ENCODE assay signal across 15 cellular contexts in genomic region chr12:92324849-92325500, GRCh38.
DNase-seq lines count a peak whose midpoint lies in the region; ATAC-seq and TF ChIP-seq lines count a peak whose summit lies in the region.
"Had no signal": no experiment of that assay in that cellular context is flagged by ENCODE, and none has a peak within 500 bp of the region (broad histone marks: within the 10 kb centered on the region; RNA-seq: fewer than 3 reads in every experiment).

No MANE protein-coding gene starts in this region.

- H3K36me3 Mint-ChIP-seq in endodermal cell (ENCODE audit: low read depth) = no peaks in the 10 kb centered on the region

- TF ChIP-seq CTCF in DND-41 (IDR thresholded peaks at IDR 0.05; ENCODE audit: borderline replicate concordance, extremely low read depth, low read length, poor library complexity, severe bottlenecking) (peak; percentile 66), endodermal cell (conservative IDR thresholded peaks at IDR 0.05) (no peak)

- H3K27ac ChIP-seq in DND-41 (ENCODE audit: low read length) (peak overlapping the region; percentile 77), endodermal cell (ENCODE audit: low read depth, low read length) (no peak overlapping the region)
- H3K27ac ChIP-seq: 22Rv1; BLaER1 treated with 17β-estradiol and CSF1 and Interleukin-3, amounts not matched to agents 10 nM and 100 nM had no signal

- H3K27me3 ChIP-seq in DND-41 (ENCODE audit: insufficient read depth, low read length, poor library complexity) = no peaks in the 10 kb centered on the region
- H3K27me3 ChIP-seq in endodermal cell (ENCODE audit: control insufficient read depth, insufficient read depth, low read length, poor library complexity, severe bottlenecking) = peaks cover 13% of the 10 kb centered on the region
- H3K27me3 ChIP-seq: BLaER1 treated with 17β-estradiol and CSF1 and Interleukin-3, amounts not matched to agents 10 nM and 100 nM had no signal

- H3K9me3 ChIP-seq in DND-41 (ENCODE audit: insufficient read depth, low read length, severe bottlenecking) (no peaks in the 10 kb centered on the region), endodermal cell (ENCODE audit: control insufficient read depth, low read length) (no peaks in the 10 kb centered on the region)

- H3K4me2 ChIP-seq in DND-41 (ENCODE audit: insufficient read depth, low read length) = peak overlapping the region; percentile 37

- H3K36me3 ChIP-seq in DND-41 (ENCODE audit: insufficient read depth, low read length) (no peaks in the 10 kb centered on the region), endodermal cell (ENCODE audit: control insufficient read depth, insufficient read depth, low read length) (no peaks in the 10 kb centered on the region)
- H3K36me3 ChIP-seq: BLaER1 treated with 17β-estradiol and CSF1 and Interleukin-3, amounts not matched to agents 10 nM and 100 nM had no signal

- ATAC-seq in DND-41 (ENCODE audit: insufficient read depth, low read depth) = peak; percentile 86
- ATAC-seq in HG02798 (IDR thresholded peaks at IDR 0.05; ENCODE audit: poor library complexity, unreplicated experiment) = no peak
- ATAC-seq: GM12878 had no signal

- H3K4me1 Mint-ChIP-seq in endodermal cell = peaks cover 26% of the 10 kb centered on the region

- no peak overlapping the region for H3K27ac Mint-ChIP-seq in endodermal cell

- DNase-seq in DMS 273 (lab: John Stamatoyannopoulos, UW; ENCODE audit: unreplicated experiment) (peak; percentile 0), DMS 273 treated with DMSO at 0.1 percent for 48 hours (lab: John Stamatoyannopoulos, UW) (no peak), DND-41 (peak; percentile 90), NCI-H69 (lab: John Stamatoyannopoulos, UW) (peak; percentile 64), endodermal cell (peak; percentile 52), HuH-7 (ENCODE audit: low spot score) (no peak), KG1 (lab: John Stamatoyannopoulos, UW) (no peak)
- DNase-seq: HCEC 1CT, NCI-H1092 treated with DMSO at 0.1 percent for 48 hours, NCI-H187, SHP77 treated with DMSO at 0.1 percent for 48 hours had no signal

- no peaks in the 10 kb centered on the region for H3K79me2 ChIP-seq in DND-41 (ENCODE audit: insufficient read depth, low read length)

- peak overlapping the region in 1 of 2 experiments; percentile 22; a peak in 1 of 4 replicates for H3K4me3 ChIP-seq in DND-41 (ENCODE audit: low read depth in 1 of 2, low read length in 2 of 2)
- H3K4me3 ChIP-seq in endodermal cell (ENCODE audit: low read length) = no peak overlapping the region
- H3K4me3 ChIP-seq: BLaER1 treated with 17β-estradiol and CSF1 and Interleukin-3, amounts not matched to agents 10 nM and 100 nM; GM12878 had no signal

- no peak overlapping the region for H3K4me3 Mint-ChIP-seq in endodermal cell

- H4K20me1 ChIP-seq in DND-41 (ENCODE audit: insufficient read depth, low read length) = no peaks in the 10 kb centered on the region
- H4K20me1 ChIP-seq: BLaER1 treated with 17β-estradiol and CSF1 and Interleukin-3, amounts not matched to agents 10 nM and 100 nM had no signal

- peaks cover 38% of the 10 kb centered on the region for H3K4me1 ChIP-seq in DND-41 (ENCODE audit: insufficient read depth, low read length)
- peaks cover 7% of the 10 kb centered on the region for H3K4me1 ChIP-seq in endodermal cell (ENCODE audit: control insufficient read depth, insufficient read depth, low read length)

- H3K27me3 Mint-ChIP-seq in endodermal cell (ENCODE audit: insufficient read depth) = peaks cover 3% of the 10 kb centered on the region

- H3K9me3 Mint-ChIP-seq in endodermal cell = peaks cover 44% of the 10 kb centered on the region

- H3K9ac ChIP-seq in DND-41 (ENCODE audit: low read depth, low read length) (peak overlapping the region; percentile 37), endodermal cell (ENCODE audit: extremely low read depth, low read length, poor library complexity, severe bottlenecking) (no peak overlapping the region)
- H3K9ac ChIP-seq: BLaER1 treated with 17β-estradiol and CSF1 and Interleukin-3, amounts not matched to agents 10 nM and 100 nM had no signal

- 79% methylated on average over 3 of the region's 3 CpGs; no CpG with 5 or more reads in 1 of the 2 experiments for WGBS in endodermal cell (ENCODE audit: insufficient coverage in 1 of 2, insufficient read length in 1 of 2), 2 experiments

- peak overlapping the region; percentile 9 for H2AFZ ChIP-seq in DND-41 (ENCODE audit: low read depth, low read length)

Comparison
In these comparisons a context has a peak if more than half of its experiments do, and no peak if none do; other contexts are left out.
1. DNase-seq: peak in DMS 273 (single experiment), DND-41 (single experiment), NCI-H69 (single experiment) and endodermal cell (single experiment); none in DMS 273 treated with DMSO at 0.1 percent for 48 hours (single experiment), HuH-7 (single experiment) and KG1 (single experiment).